In genomic region chr17:83192161-83192788, GRCh38 we compare ENCODE assay signal across 11 cellular contexts.
DNase-seq lines count a peak whose midpoint lies in the region; ATAC-seq, FAIRE-seq and TF ChIP-seq lines count a peak whose summit lies in the region.
"Had no signal": no experiment of that assay in that cellular context is flagged by ENCODE, and none has a peak within 500 bp of the region (broad histone marks: within the 10 kb centered on the region; RNA-seq: fewer than 3 reads in every experiment).

No MANE protein-coding gene starts in this region.

- H3K27me3 ChIP-seq in lower lobe of right lung (ENCODE audit: low read depth) (no peaks in the 10 kb centered on the region), upper lobe of right lung (no peaks in the 10 kb centered on the region)

- DNase-seq in activated effector memory CD4-positive, alpha-beta T cell treated with anti-CD3 and anti-CD28 coated beads, Interleukin-2, amount 50 U/mL, for 16 hours: peak; percentile 54
- DNase-seq in activated effector memory CD4-positive, alpha-beta T cell treated with Interleukin-2 at 50 U/mL for 16 hours: no peak
- peak; percentile 59 for DNase-seq in chondrocyte (ENCODE audit: low spot score)
- peak; percentile 51 for DNase-seq in lower lobe of right lung
- peak; percentile 61 for DNase-seq in upper lobe of right lung
- DNase-seq in RCC 7860 (ENCODE audit: low spot score): no peak
- DNase-seq in activated CD8-positive, alpha-beta T cell treated with anti-CD3 and anti-CD28 coated beads for 36 hours: no peak
- DNase-seq: H9, substantia nigra had no signal

- no peak overlapping the region for H3K4me3 Mint-ChIP-seq in chondrocyte (ENCODE audit: unreplicated experiment)
- no peak overlapping the region for H3K4me3 Mint-ChIP-seq in activated CD8-positive, alpha-beta T cell treated with anti-CD3 and anti-CD28 coated beads for 36 hours
- H3K4me3 Mint-ChIP-seq: H9 had no signal

- peaks cover 25% of the 10 kb centered on the region for H3K4me1 ChIP-seq in lower lobe of right lung
- peaks cover 10% of the 10 kb centered on the region for H3K4me1 ChIP-seq in upper lobe of right lung

- peak in 1 of 2 donors; percentile 25 for ATAC-seq in lower lobe of right lung
- ATAC-seq in upper lobe of right lung: peak; percentile 6
- no peak for ATAC-seq in activated CD8-positive, alpha-beta T cell treated with anti-CD3 and anti-CD28 coated beads for 36 hours
- no peak for ATAC-seq in GM21576 (IDR thresholded peaks at IDR 0.05; ENCODE audit: unreplicated experiment)

- H3K27me3 Mint-ChIP-seq in chondrocyte (ENCODE audit: low read depth): no peaks in the 10 kb centered on the region
- no peaks in the 10 kb centered on the region for H3K27me3 Mint-ChIP-seq in activated CD8-positive, alpha-beta T cell treated with anti-CD3 and anti-CD28 coated beads for 36 hours

- H3K36me3 ChIP-seq in lower lobe of right lung: no peaks in the 10 kb centered on the region
- H3K36me3 ChIP-seq in upper lobe of right lung: no peaks in the 10 kb centered on the region

- peaks cover 77% of the 10 kb centered on the region for H3K4me1 Mint-ChIP-seq in chondrocyte (ENCODE audit: low read depth)
- peaks cover 19% of the 10 kb centered on the region for H3K4me1 Mint-ChIP-seq in activated CD8-positive, alpha-beta T cell treated with anti-CD3 and anti-CD28 coated beads for 36 hours (ENCODE audit: low read depth)
- H3K4me1 Mint-ChIP-seq: H9 had no signal

- no peak for FAIRE-seq in RCC 7860 (lab: Jason Lieb, UNC)

- peaks cover 3% of the 10 kb centered on the region for H3K36me3 Mint-ChIP-seq in chondrocyte (ENCODE audit: low read depth)
- H3K36me3 Mint-ChIP-seq in activated CD8-positive, alpha-beta T cell treated with anti-CD3 and anti-CD28 coated beads for 36 hours (ENCODE audit: low read depth): no peaks in the 10 kb centered on the region

- H3K27ac Mint-ChIP-seq in chondrocyte (ENCODE audit: unreplicated experiment): peak overlapping the region; percentile 41
- no peak overlapping the region for H3K27ac Mint-ChIP-seq in activated CD8-positive, alpha-beta T cell treated with anti-CD3 and anti-CD28 coated beads for 36 hours
- H3K27ac Mint-ChIP-seq: H9 had no signal

- peak overlapping the region; percentile 70 for H3K27ac ChIP-seq in lower lobe of right lung
- H3K27ac ChIP-seq in upper lobe of right lung: peak overlapping the region; percentile 47

- H3K9me3 Mint-ChIP-seq in chondrocyte (ENCODE audit: low read depth): peaks cover 8% of the 10 kb centered on the region
- no peaks in the 10 kb centered on the region for H3K9me3 Mint-ChIP-seq in activated CD8-positive, alpha-beta T cell treated with anti-CD3 and anti-CD28 coated beads for 36 hours

- POLR2A ChIA-PET in activated CD8-positive, alpha-beta T cell treated with anti-CD3 and anti-CD28 coated beads for 36 hours (lab: Charles Lee): no interaction called here

- H3K4me3 ChIP-seq in lower lobe of right lung: no peak overlapping the region
- H3K4me3 ChIP-seq in upper lobe of right lung: no peak overlapping the region
- H3K4me3 ChIP-seq: dorsolateral prefrontal cortex had no signal

- H3K9me3 ChIP-seq in lower lobe of right lung (no peaks in the 10 kb centered on the region), upper lobe of right lung (no peaks in the 10 kb centered on the region)

- intact Hi-C loops in lower lobe of right lung (cut with DNase I): no loop called here
- intact Hi-C loops in upper lobe of right lung (cut with DNase I): no loop called here
- intact Hi-C loops in activated CD8-positive, alpha-beta T cell treated with anti-CD3 and anti-CD28 coated beads for 36 hours (cut with micrococcal nuclease): no loop called here

- no peak for TF ChIP-seq CTCF in chondrocyte (IDR thresholded peaks at IDR 0.05)
- no peak for TF ChIP-seq CTCF in lower lobe of right lung (IDR thresholded peaks at IDR 0.05)
- no peak for TF ChIP-seq CTCF in upper lobe of right lung (IDR thresholded peaks at IDR 0.05)
- TF ChIP-seq CTCF in activated CD8-positive, alpha-beta T cell treated with anti-CD3 and anti-CD28 coated beads for 36 hours (IDR thresholded peaks at IDR 0.05): no peak

- CTCF ChIA-PET in activated CD8-positive, alpha-beta T cell treated with anti-CD3 and anti-CD28 coated beads for 36 hours (lab: Charles Lee): no interaction called here

Comparison
In these comparisons a context has a peak if more than half of its experiments do, and no peak if none do; other contexts are left out.
1. DNase-seq: peak in activated effector memory CD4-positive, alpha-beta T cell treated with anti-CD3 and anti-CD28 coated beads, Interleukin-2, amount 50 U/mL, for 16 hours (single experiment), chondrocyte (single experiment), lower lobe of right lung (single experiment) and upper lobe of right lung (single experiment); none in activated effector memory CD4-positive, alpha-beta T cell treated with Interleukin-2 at 50 U/mL for 16 hours (single experiment), RCC 7860 (single experiment) and activated CD8-positive, alpha-beta T cell treated with anti-CD3 and anti-CD28 coated beads for 36 hours (single experiment).